1 cellular context compared by ENCODE assay signal in the genomic region with DNA sequence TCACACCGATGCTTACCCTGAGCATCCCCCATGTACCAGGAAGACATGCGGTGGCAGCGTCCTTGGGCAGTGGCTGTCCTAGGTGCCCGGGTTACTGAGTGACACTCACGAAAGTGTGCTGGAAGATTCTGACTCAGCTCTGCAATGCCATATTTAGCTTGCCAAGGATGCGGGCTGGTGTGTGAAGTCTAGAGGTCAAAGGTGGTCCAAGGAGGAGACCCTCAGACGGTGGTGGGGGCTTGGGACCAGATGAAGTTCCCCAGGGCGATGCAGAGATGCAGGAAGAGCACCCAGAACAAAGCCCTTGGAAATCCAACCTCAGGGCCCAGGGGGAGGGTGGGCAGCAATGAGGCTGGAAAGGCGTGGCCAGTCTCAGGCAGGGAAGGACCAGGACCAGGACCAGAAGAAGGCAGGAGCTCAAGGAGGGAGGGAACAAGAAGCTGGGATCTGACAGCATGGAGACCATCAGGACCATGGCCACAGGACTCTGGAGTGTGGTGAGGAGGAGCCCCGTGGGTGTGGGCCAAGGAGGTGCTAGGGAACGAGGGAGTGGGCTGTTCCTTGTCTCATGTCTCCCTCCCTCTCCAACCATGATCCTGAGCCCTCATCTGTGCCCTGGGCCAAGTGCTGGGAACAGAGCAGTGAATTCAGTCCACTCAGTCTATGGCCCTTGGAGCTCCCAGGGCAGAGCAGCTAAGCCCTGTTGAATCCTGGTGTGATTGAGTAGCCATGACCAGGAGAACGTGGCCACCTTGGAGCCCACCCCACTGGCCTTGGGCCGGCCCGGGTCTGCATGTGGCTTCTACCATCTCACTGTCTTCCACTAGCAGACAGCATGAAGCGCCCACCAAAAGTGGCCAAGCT.
TF ChIP-seq lines count a peak whose summit lies in the region.

No MANE protein-coding gene starts in this region.

TF ChIP-seq in SK-N-SH treated with all-trans-retinoic acid at 6 μM for 48 hours, 23 proteins besides CTCF, POLR2A, EP300 and RAD21 (continued from another document):
- TF ChIP-seq ARNTL (CRISPR knock-in tag; IDR thresholded peaks at IDR 0.05; ENCODE audit: borderline replicate concordance, low read depth) = no peak
- TF ChIP-seq PPARA (CRISPR knock-in tag; IDR thresholded peaks at IDR 0.05; ENCODE audit: borderline replicate concordance) = no peak
- TF ChIP-seq, protein P1, sequence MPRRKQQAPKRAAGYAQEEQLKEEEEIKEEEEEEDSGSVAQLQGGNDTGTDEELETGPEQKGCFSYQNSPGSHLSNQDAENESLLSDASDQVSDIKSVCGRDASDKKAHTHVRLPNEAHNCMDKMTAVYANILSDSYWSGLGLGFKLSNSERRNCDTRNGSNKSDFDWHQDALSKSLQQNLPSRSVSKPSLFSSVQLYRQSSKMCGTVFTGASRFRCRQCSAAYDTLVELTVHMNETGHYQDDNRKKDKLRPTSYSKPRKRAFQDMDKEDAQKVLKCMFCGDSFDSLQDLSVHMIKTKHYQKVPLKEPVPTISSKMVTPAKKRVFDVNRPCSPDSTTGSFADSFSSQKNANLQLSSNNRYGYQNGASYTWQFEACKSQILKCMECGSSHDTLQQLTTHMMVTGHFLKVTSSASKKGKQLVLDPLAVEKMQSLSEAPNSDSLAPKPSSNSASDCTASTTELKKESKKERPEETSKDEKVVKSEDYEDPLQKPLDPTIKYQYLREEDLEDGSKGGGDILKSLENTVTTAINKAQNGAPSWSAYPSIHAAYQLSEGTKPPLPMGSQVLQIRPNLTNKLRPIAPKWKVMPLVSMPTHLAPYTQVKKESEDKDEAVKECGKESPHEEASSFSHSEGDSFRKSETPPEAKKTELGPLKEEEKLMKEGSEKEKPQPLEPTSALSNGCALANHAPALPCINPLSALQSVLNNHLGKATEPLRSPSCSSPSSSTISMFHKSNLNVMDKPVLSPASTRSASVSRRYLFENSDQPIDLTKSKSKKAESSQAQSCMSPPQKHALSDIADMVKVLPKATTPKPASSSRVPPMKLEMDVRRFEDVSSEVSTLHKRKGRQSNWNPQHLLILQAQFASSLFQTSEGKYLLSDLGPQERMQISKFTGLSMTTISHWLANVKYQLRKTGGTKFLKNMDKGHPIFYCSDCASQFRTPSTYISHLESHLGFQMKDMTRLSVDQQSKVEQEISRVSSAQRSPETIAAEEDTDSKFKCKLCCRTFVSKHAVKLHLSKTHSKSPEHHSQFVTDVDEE (CRISPR knock-in tag; IDR thresholded peaks at IDR 0.05) = no peak
- no peak for TF ChIP-seq ESRRG (CRISPR knock-in tag; IDR thresholded peaks at IDR 0.05)
- no peak for TF ChIP-seq ZFP30 (CRISPR knock-in tag; IDR thresholded peaks at IDR 0.05)
